In genomic region chr5:25083261-25083660, GRCh38 we compare ENCODE assay signal across 8 cellular contexts.
DNase-seq lines count a peak whose midpoint lies in the region; ATAC-seq, FAIRE-seq and TF ChIP-seq lines count a peak whose summit lies in the region.
"Not testable (repeated sequence)": the region's sequence is repeated elsewhere in the genome, so short reads cannot be mapped to it uniquely, and the experiment has no call there.

No MANE protein-coding gene starts in this region.

- H3K23ac ChIP-seq in H9 (ENCODE audit: insufficient read length, low read depth, low read length) = not testable (repeated sequence)

- not testable (repeated sequence) for H2BK120ac ChIP-seq in H9 (ENCODE audit: low read depth, low read length, poor library complexity, severe bottlenecking)

- H3K14ac ChIP-seq in H9 (ENCODE audit: insufficient read depth, low read length) = not testable (repeated sequence)

- H3K9ac ChIP-seq in ES-I3 (ENCODE audit: low read depth, low read length) (peak overlapping the region; percentile 63), HUES6 (ENCODE audit: low read length) (peak overlapping the region; percentile 55), PC-3 (ENCODE audit: low read length) (peak overlapping the region; percentile 66)
- H3K9ac ChIP-seq in H9 (ENCODE audit: extremely low read depth, insufficient read length, low read length); SK-N-SH; iPS-15b (ENCODE audit: low read depth, low read length): not testable (repeated sequence)

- not testable (repeated sequence) for H3K4ac ChIP-seq in H9 (ENCODE audit: low read depth, low read length)

- H3K56ac ChIP-seq in H9 (ENCODE audit: insufficient read length, low read depth, low read length) = not testable (repeated sequence)

- H2AK5ac ChIP-seq in H9 (ENCODE audit: insufficient read length, low read length) = not testable (repeated sequence)

- not testable (repeated sequence) for H3K4me1 ChIP-seq in A549; ES-I3 (ENCODE audit: insufficient read depth, low read length); H9 (ENCODE audit: insufficient read depth, low read length); HUES6 (ENCODE audit: control insufficient read depth, insufficient read depth, low read length); PC-3 (ENCODE audit: insufficient read depth, low read length); SK-N-SH (ENCODE audit: control insufficient read depth in 1 of 2, insufficient read depth in 2 of 2, low read depth in 1 of 2, low read length in 1 of 2); iPS-15b (ENCODE audit: control insufficient read depth, insufficient read depth, low read length)

- not testable (repeated sequence) for H4K5ac ChIP-seq in H9 (ENCODE audit: insufficient read length, low read depth, low read length)

- peak overlapping the region in 1 of 2 experiments; percentile 49; a peak in 3 of 5 replicates for H3K4me3 Mint-ChIP-seq in H9

- H3K4me2 ChIP-seq in A549 (peak overlapping the region; percentile 44), PC-3 (ENCODE audit: low read length) (peak overlapping the region; percentile 78; the same call in 1 of the 2 replicates), SK-N-SH (peak overlapping the region; percentile 59)
- H3K4me2 ChIP-seq in H9 (ENCODE audit: insufficient read depth, insufficient read length, low read length) = not testable (repeated sequence)

- DNase-seq in A549 (ENCODE audit: low read depth in 1 of 2, low spot score in 1 of 2); H9; LNCaP clone FGC (ENCODE audit: low read depth); PC-3; SK-N-SH: not testable (repeated sequence)

- intact Hi-C loops in PC-3 (cut with micrococcal nuclease) = not testable (repeated sequence)

- H3K4me3 ChIP-seq in A549 = peak overlapping the region; percentile 42
- H3K4me3 ChIP-seq in HUES6 (ENCODE audit: low read depth, low read length) = peak overlapping the region; percentile 44
- peak overlapping the region; percentile 36 for H3K4me3 ChIP-seq in LNCaP clone FGC (ENCODE audit: low read depth, low read length)
- H3K4me3 ChIP-seq in PC-3 (ENCODE audit: low read length) = peak overlapping the region; percentile 72
- H3K4me3 ChIP-seq in SK-N-SH (ENCODE audit: low read depth in 2 of 2, low read length in 1 of 2) = peak overlapping the region; percentile 26 to 54; a peak in 3 of 4 replicates
- peak overlapping the region; percentile 8 for H3K4me3 ChIP-seq in iPS-15b (ENCODE audit: low read depth, low read length)

- not testable (repeated sequence) for H4K20me1 ChIP-seq in H9 (ENCODE audit: control insufficient read depth, insufficient read depth, insufficient read length); PC-3 (ENCODE audit: low read length); SK-N-SH (ENCODE audit: insufficient read depth)

- not testable (repeated sequence) for TF ChIP-seq POLR2A in A549 (IDR thresholded peaks at IDR 0.05; ENCODE audit: low read length)

- H4K8ac ChIP-seq in H9 (replicated peaks; ENCODE audit: insufficient read length, low read depth, low read length) = not testable (repeated sequence)

- TSS peak; percentile 63 for BruUV-seq in PC-3 (replicated peaks; lab: Mats Ljungman, UMichigan)

- not testable (repeated sequence) for H3K79me1 ChIP-seq in H9 (ENCODE audit: insufficient read depth, low read depth, low read length, poor library complexity, severe bottlenecking)

- not testable (repeated sequence) for H2BK12ac ChIP-seq in H9 (ENCODE audit: insufficient read length, low read depth, low read length)

- 38% methylated on average over 16 of the region's 27 CpGs for WGBS in A549 (ENCODE audit: missing lambda C conversion rate)
- no CpG with 5 or more reads among the region's 27 CpGs for WGBS in H9 (ENCODE audit: extremely low coverage, insufficient read length, low lambda C conversion rate)
- 4% methylated on average over 5 of the region's 27 CpGs for WGBS in SK-N-SH (ENCODE audit: low lambda C conversion rate)

- not testable (repeated sequence) for H4K91ac ChIP-seq in H9 (ENCODE audit: insufficient read length, low read depth, low read length)

- not testable (repeated sequence) for H3F3A ChIP-seq in PC-3 (ENCODE audit: low read length, unreplicated experiment); SK-N-SH (replicated peaks; ENCODE audit: insufficient read depth)

- H2BK5ac ChIP-seq in H9 (ENCODE audit: insufficient read length, low read length) = not testable (repeated sequence)

- not testable (repeated sequence) for H2BK15ac ChIP-seq in H9 (ENCODE audit: low read depth, low read length)

- not testable (repeated sequence) for H3K27me3 Mint-ChIP-seq in H9 (ENCODE audit: low read depth)

- not testable (repeated sequence) for H3K23me2 ChIP-seq in H9 (ENCODE audit: insufficient read length, low read depth, low read length, poor library complexity, severe bottlenecking)

- H3K27me3 ChIP-seq in H9 (ENCODE audit: insufficient read depth, low read length); HUES6 (ENCODE audit: control insufficient read depth, insufficient read depth, low read length); PC-3 (ENCODE audit: low read length); SK-N-SH (ENCODE audit: insufficient read depth); iPS-15b (ENCODE audit: control insufficient read depth, insufficient read depth, low read length): not testable (repeated sequence)

- TF ChIP-seq CTCF in A549 (IDR thresholded peaks at IDR 0.05); H9 (conservative IDR thresholded peaks at IDR 0.05); LNCaP clone FGC (IDR thresholded peaks at IDR 0.05; ENCODE audit: control insufficient read depth, extremely low read depth, insufficient read depth); PC-3 (conservative IDR thresholded peaks at IDR 0.05; ENCODE audit: low read depth, low read length); SK-N-SH (IDR thresholded peaks at IDR 0.05): not testable (repeated sequence)

- FAIRE-seq in A549 (lab: Jason Lieb, UNC) = not testable (repeated sequence)

- not testable (repeated sequence) for H3T11ph ChIP-seq in H9 (ENCODE audit: low read length)

- H3K18ac ChIP-seq in H9 (ENCODE audit: insufficient read length, low read depth, low read length) = not testable (repeated sequence)

- H3K79me2 ChIP-seq in H9 (ENCODE audit: insufficient read depth, low read length); SK-N-SH (ENCODE audit: insufficient read depth): not testable (repeated sequence)
- 0 out of 2 replicates have a peak, but pooled peaks cover 11% of the 10 kb centered on the region for H3K79me2 ChIP-seq in PC-3 (ENCODE audit: low read length)

- not testable (repeated sequence) for ATAC-seq in A549, PC-3

- POLR2A ChIA-PET in A549 (lab: Yijun Ruan, JAX); SK-N-SH (lab: Yijun Ruan, JAX): not testable (repeated sequence)
- POLR2A ChIA-PET in PC-3 (lab: Charles Lee; ENCODE audit: unreplicated experiment) = interaction anchor here (0.6 kb wide), 1 partner anchor 22 kb away, joined by 5 read pairs; no protein-coding TSS in a partner anchor

- H3K9me3 ChIP-seq in A549; ES-I3 (ENCODE audit: control insufficient read depth, insufficient read depth, low read length); H9 (ENCODE audit: control insufficient read depth, low read depth, low read length); HUES6 (ENCODE audit: control insufficient read depth, insufficient read depth, low read depth, low read length); PC-3 (ENCODE audit: low read length); SK-N-SH; iPS-15b (ENCODE audit: control insufficient read depth, insufficient read depth, low read length): not testable (repeated sequence)

- not testable (repeated sequence) for H3K9me2 ChIP-seq in PC-3 (replicated peaks; ENCODE audit: low read length); SK-N-SH

- CTCF ChIA-PET in A549 (lab: Yijun Ruan, JAX); PC-3 (lab: Charles Lee); SK-N-SH (lab: Yijun Ruan, JAX): not testable (repeated sequence)

- peak overlapping the region in 1 of 2 experiments; percentile 55; a peak in 3 of 6 replicates for H3K27ac ChIP-seq in A549
- not testable (repeated sequence) for H3K27ac ChIP-seq in H9 (ENCODE audit: insufficient read length, low read depth, low read length); HUES6 (ENCODE audit: low read depth, low read length); PC-3 (ENCODE audit: low read length); SK-N-SH (ENCODE audit: low read depth in 2 of 2, low read length in 1 of 2)

- not testable (repeated sequence) for H3K9me3 Mint-ChIP-seq in H9

- not testable (repeated sequence) for H3K36me3 Mint-ChIP-seq in H9 (ENCODE audit: insufficient read depth in 1 of 3, low read depth in 3 of 3)

- not testable (repeated sequence) for H2BK20ac ChIP-seq in H9 (ENCODE audit: low read depth, low read length, poor library complexity, severe bottlenecking)

- peak overlapping the region in 2 of 3 experiments; percentile 57 to 60; a peak in 2 of 7 replicates for H3K27ac Mint-ChIP-seq in H9

- TF ChIP-seq RAD21 in A549 (conservative IDR thresholded peaks at IDR 0.05 in 1 of 2, IDR thresholded peaks at IDR 0.05 in 1 of 2); SK-N-SH (IDR thresholded peaks at IDR 0.05; ENCODE audit: low read length): not testable (repeated sequence)

- H3K36me3 ChIP-seq in ES-I3 (ENCODE audit: insufficient read depth, low read length); HUES6 (ENCODE audit: control insufficient read depth, insufficient read depth, low read length); PC-3 (ENCODE audit: low read depth, low read length); SK-N-SH (replicated peaks in 1 of 2; ENCODE audit: control insufficient read depth in 1 of 2, insufficient read depth in 2 of 2, low read length in 1 of 2); iPS-15b (ENCODE audit: control insufficient read depth, insufficient read depth, low read length): not testable (repeated sequence)

- not testable (repeated sequence) for H2AFZ ChIP-seq in H9 (ENCODE audit: low read length)
- H2AFZ ChIP-seq in PC-3 (ENCODE audit: low read length) = peak overlapping the region; percentile 98
- H2AFZ ChIP-seq in SK-N-SH (ENCODE audit: low read depth) = 0 out of 2 replicates have a peak overlapping the region, but pooled peaks have one; percentile 78

- TF ChIP-seq EP300 in A549 (IDR thresholded peaks at IDR 0.05); SK-N-SH (IDR thresholded peaks at IDR 0.05; ENCODE audit: borderline replicate concordance in 1 of 2, low read depth in 1 of 2, low read length in 1 of 2): not testable (repeated sequence)

- H3K4me1 Mint-ChIP-seq in H9 = not testable (repeated sequence)

Comparison
In these comparisons a context has a peak if more than half of its experiments do, and no peak if none do; other contexts are left out.
1. H3K4me3 ChIP-seq: peak in every context shown above with its lines; median percentile 72 in PC-3; 44 in HUES6; 42 in A549; 40 in SK-N-SH; 36 in LNCaP clone FGC; 8 in iPS-15b.